In genomic region chr15:74829500-74829899, GRCh38 we compare ENCODE assay signal across 27 cellular contexts. TPM values are rescaled to one million over a fixed set of nuclear protein-coding genes. Genes with fewer than 3 reads are reported as not detected.
DNase-seq lines count a peak whose midpoint lies in the region; ATAC-seq, FAIRE-seq and TF ChIP-seq lines count a peak whose summit lies in the region.
"Had no signal": no experiment of that assay in that cellular context is flagged by ENCODE, and none has a peak within 500 bp of the region (broad histone marks: within the 10 kb centered on the region; RNA-seq: fewer than 3 reads in every experiment).

No MANE protein-coding gene starts in this region.

- no peaks in the 10 kb centered on the region for H3K9me3 Mint-ChIP-seq in activated CD4-positive, alpha-beta T cell treated with anti-CD3 and anti-CD28 coated beads for 36 hours (ENCODE audit: low read depth)
- H3K9me3 Mint-ChIP-seq: activated naive CD4-positive, alpha-beta T cell treated with anti-CD3 and anti-CD28 coated beads, Interleukin-2, amount 50 U/mL, for 24 hours; central memory CD8-positive, alpha-beta T cell; H9 had no signal

- no peak for TF ChIP-seq POLR2A in GM12892 (IDR thresholded peaks at IDR 0.05; ENCODE audit: low read depth, low read length)
- no peak for TF ChIP-seq POLR2A in GM12891 (IDR thresholded peaks at IDR 0.05; ENCODE audit: low read depth, low read length)

- no peak overlapping the region for H3K4me3 Mint-ChIP-seq in activated CD4-positive, alpha-beta T cell treated with anti-CD3 and anti-CD28 coated beads for 36 hours
- H3K4me3 Mint-ChIP-seq: activated naive CD4-positive, alpha-beta T cell treated with anti-CD3 and anti-CD28 coated beads, Interleukin-2, amount 50 U/mL, for 24 hours; B cell; central memory CD8-positive, alpha-beta T cell; H9; T-helper 17 cell had no signal

- H3K36me3 Mint-ChIP-seq in activated CD4-positive, alpha-beta T cell treated with anti-CD3 and anti-CD28 coated beads for 36 hours (ENCODE audit: low read depth), result no peaks in the 10 kb centered on the region
- H3K36me3 Mint-ChIP-seq: activated naive CD4-positive, alpha-beta T cell treated with anti-CD3 and anti-CD28 coated beads, Interleukin-2, amount 50 U/mL, for 24 hours had no signal

- ATAC-seq in activated CD4-positive, alpha-beta T cell treated with anti-CD3 and anti-CD28 coated beads for 36 hours, result peak; percentile 97
- no peak for ATAC-seq in HG02973 (IDR thresholded peaks at IDR 0.05; ENCODE audit: unreplicated experiment)
- ATAC-seq: left ventricle myocardium superior, sciatic nerve, SK-N-SH treated with all-trans-retinoic acid at 6 μM for 48 hours, T-helper 17 cell had no signal

- H3K4me1 Mint-ChIP-seq in activated CD4-positive, alpha-beta T cell treated with anti-CD3 and anti-CD28 coated beads for 36 hours, result peaks cover 13% of the 10 kb centered on the region

- CTCF ChIA-PET in activated CD4-positive, alpha-beta T cell treated with anti-CD3 and anti-CD28 coated beads for 36 hours (lab: Charles Lee), result interaction anchor here (0.7 to 1.9 kb wide), 4 partner anchors 42 to 120 kb away, joined by 3 to 5 read pairs (median 4); no protein-coding TSS in a partner anchor

- peaks cover 22% of the 10 kb centered on the region for H3K27me3 Mint-ChIP-seq in activated CD4-positive, alpha-beta T cell treated with anti-CD3 and anti-CD28 coated beads for 36 hours

- intact Hi-C loops in activated CD4-positive, alpha-beta T cell treated with anti-CD3 and anti-CD28 coated beads for 36 hours (cut with DNase I, micrococcal nuclease), result no loop called here

- POLR2A ChIA-PET in activated CD4-positive, alpha-beta T cell treated with anti-CD3 and anti-CD28 coated beads for 36 hours (lab: Charles Lee), result interaction anchor here (0.7 kb wide), 1 partner anchor 49 kb away, joined by 5 read pairs; no protein-coding TSS in a partner anchor

- no peak for DNase-seq in activated CD4-positive, alpha-beta T cell treated with anti-CD3 and anti-CD28 coated beads for 36 hours
- DNase-seq in activated CD4-positive, alpha-beta T cell treated with anti-CD3 and anti-CD28 coated beads for 4 hours, result no peak
- DNase-seq in GM12892 (ENCODE audit: insufficient read length) (no peak), RKO (ENCODE audit: low spot score) (peak; percentile 66), hepatic stellate cell (ENCODE audit: low spot score) (peak; percentile 76), NCI-H446 treated with DMSO at 0.1 percent for 48 hours (lab: John Stamatoyannopoulos, UW) (no peak), GM12891 (ENCODE audit: insufficient read length, low spot score) (no peak)
- DNase-seq: 8988T; dermis blood vessel endothelial cell; H9; islet precursor cell; left ventricle myocardium superior; NCI-H146; NCI-H2107; stimulated activated CD4-positive, alpha-beta T cell treated with anti-CD3 and anti-CD28 coated beads, Interleukin-4, amount 100 ng/mL, for 4 hours; stimulated activated naive CD4-positive, alpha-beta T cell; T-helper 17 cell; thyroid gland had no signal

- H3K27ac Mint-ChIP-seq in activated CD4-positive, alpha-beta T cell treated with anti-CD3 and anti-CD28 coated beads for 36 hours, result no peak overlapping the region
- H3K27ac Mint-ChIP-seq: activated naive CD4-positive, alpha-beta T cell treated with anti-CD3 and anti-CD28 coated beads, Interleukin-2, amount 50 U/mL, for 24 hours; B cell; H9; T-helper 17 cell had no signal

- FAIRE-seq in GM12892 (lab: Jason Lieb, UNC) (peak; percentile 53), GM12891 (lab: Jason Lieb, UNC) (no peak)
- FAIRE-seq: astrocyte had no signal

TF ChIP-seq in GM12891, 5 proteins besides CTCF, POLR2A, EP300 and RAD21:
- TF ChIP-seq POU2F2 (IDR thresholded peaks at IDR 0.05; ENCODE audit: low read depth, low read length), result no peak
- TF ChIP-seq SPI1 (IDR thresholded peaks at IDR 0.05; ENCODE audit: low read depth, low read length), result no peak
- TF ChIP-seq PAX5 (IDR thresholded peaks at IDR 0.05; ENCODE audit: insufficient read depth, low read length, severe bottlenecking), result no peak
- no peak for TF ChIP-seq POLR2AphosphoS5 (IDR thresholded peaks at IDR 0.05; ENCODE audit: low read depth, low read length)
- TF ChIP-seq TAF1 (IDR thresholded peaks at IDR 0.05; ENCODE audit: low read depth, low read length), result no peak

RNA-seq across cellular contexts. Expression of gene CPLX3, which starts 3.1 kb away (rescaled TPM):
- total RNA-seq in activated CD4-positive, alpha-beta T cell treated with anti-CD3 and anti-CD28 coated beads for 36 hours, result under 1 TPM in 1 of 2 experiments, not detected in 1; 0.11 TPM
- not detected for polyA plus RNA-seq in GM12892 (2012; ENCODE audit: missing spikeins)
- 0.15 TPM for polyA plus RNA-seq in GM12891 (2012; ENCODE audit: low read depth, missing spikeins)
- total RNA-seq: activated CD8-positive, alpha-beta memory T cell treated with anti-CD3 and anti-CD28 coated beads for 36 hours; astrocyte; B cell; dermis blood vessel endothelial cell; fibroblast of lung; H9; sciatic nerve; thyroid gland had no signal
- polyA plus RNA-seq: fibroblast of lung had no signal

RNA-seq across cellular contexts. Expression of gene ULK3, which starts 13.5 kb away (rescaled TPM):
- total RNA-seq in activated CD4-positive, alpha-beta T cell treated with anti-CD3 and anti-CD28 coated beads for 36 hours, result 10 to 100 TPM; 40.3 to 45.2 TPM
- 25.0 TPM for polyA plus RNA-seq in GM12892 (2012; ENCODE audit: missing spikeins)
- 16.3 TPM for polyA plus RNA-seq in GM12891 (2012; ENCODE audit: low read depth, missing spikeins)

RNA-seq across cellular contexts. Expression of gene LMAN1L, which starts 16.9 kb away (rescaled TPM):
- total RNA-seq in activated CD4-positive, alpha-beta T cell treated with anti-CD3 and anti-CD28 coated beads for 36 hours, result under 1 TPM in 1 of 2 experiments, not detected in 1; 0.25 TPM
- 0.45 TPM for polyA plus RNA-seq in GM12892 (2012; ENCODE audit: missing spikeins)
- polyA plus RNA-seq in GM12891 (2012; ENCODE audit: low read depth, missing spikeins), result 0.28 TPM
- total RNA-seq: dermis blood vessel endothelial cell, fibroblast of lung, H9, sciatic nerve had no signal
- polyA plus RNA-seq: fibroblast of lung had no signal

RNA-seq across cellular contexts. Expression of gene SCAMP2, which starts 43.7 kb away (rescaled TPM):
- total RNA-seq in activated CD4-positive, alpha-beta T cell treated with anti-CD3 and anti-CD28 coated beads for 36 hours, result 10 to 100 TPM; 61.6 to 83.4 TPM
- polyA plus RNA-seq in GM12892 (2012; ENCODE audit: missing spikeins), result 52.0 TPM
- polyA plus RNA-seq in GM12891 (2012; ENCODE audit: low read depth, missing spikeins), result 59.8 TPM

RNA-seq across cellular contexts. Expression of gene CSK, which starts 47.6 kb away (rescaled TPM):
- total RNA-seq in activated CD4-positive, alpha-beta T cell treated with anti-CD3 and anti-CD28 coated beads for 36 hours, result 100 to 1,000 TPM; 229 to 272 TPM
- polyA plus RNA-seq in GM12892 (2012; ENCODE audit: missing spikeins), result 114 TPM
- 116 TPM for polyA plus RNA-seq in GM12891 (2012; ENCODE audit: low read depth, missing spikeins)

Comparison
In these comparisons a context has a peak if more than half of its experiments do, and no peak if none do; other contexts are left out.
1. DNase-seq: peak in RKO (single experiment) and hepatic stellate cell (single experiment); none in activated CD4-positive, alpha-beta T cell treated with anti-CD3 and anti-CD28 coated beads for 36 hours (single experiment), activated CD4-positive, alpha-beta T cell treated with anti-CD3 and anti-CD28 coated beads for 4 hours (0 of 2), GM12892 (single experiment), NCI-H446 treated with DMSO at 0.1 percent for 48 hours (single experiment) and GM12891 (single experiment).